Comparison of ENCODE assay signal across 26 cellular contexts in genomic region chr20:55054443-55054842, GRCh38.
"Had no signal": no experiment of that assay in that cellular context is flagged by ENCODE, and none has a peak within 500 bp of the region (broad histone marks: within the 10 kb centered on the region; RNA-seq: fewer than 3 reads in every experiment).

No MANE protein-coding gene starts in this region.

- H3K4me3 ChIP-seq: cardiac muscle cell, colonic mucosa, heart right ventricle, left ventricle myocardium inferior, lung, mucosa of descending colon, right lobe of liver, skin epidermis, vagina had no signal

- H3K9me3 ChIP-seq: colonic mucosa, heart right ventricle, left ventricle myocardium inferior, mucosa of descending colon, right lobe of liver, vagina had no signal

- H3K36me3 ChIP-seq: cardiac muscle cell, colonic mucosa, heart right ventricle, left ventricle myocardium inferior, right lobe of liver, vagina had no signal

- ATAC-seq: activated CD4-positive, alpha-beta T cell treated with anti-CD3 and anti-CD28 coated beads for 36 hours; activated CD8-positive, alpha-beta memory T cell treated with anti-CD3 and anti-CD28 coated beads, Interleukin-2, amount 10 ng/mL, durations not matched to agents 7 days and 5 days; activated CD8-positive, alpha-beta T cell treated with anti-CD3 and anti-CD28 coated beads, Interleukin-2, amount 10 ng/mL, durations not matched to agents 7 days and 5 days; activated naive CD8-positive, alpha-beta T cell treated with anti-CD3 and anti-CD28 coated beads, Interleukin-2, amount 50 U/mL, for 24 hours; esophagus mucosa; heart right ventricle; mucosa of descending colon; natural killer cell treated with Interleukin-12 subunit alpha and Interleukin-12 subunit beta and Interleukin-15 and Interleukin-18, amount 100 ng/mL, for 72 hours; right lobe of liver; stimulated activated effector memory CD8-positive, alpha-beta T cell treated with anti-CD3 and anti-CD28 coated beads, Interleukin-12 subunit alpha, Interleukin-12 subunit beta, amount 100 ng/mL, for 72 hours had no signal

- H3K27me3 ChIP-seq: cardiac muscle cell, colonic mucosa, heart right ventricle, right lobe of liver, vagina had no signal

- DNase-seq: activated CD4-positive, alpha-beta T cell treated with anti-CD3 and anti-CD28 coated beads for 36 hours; activated CD4-positive, CD25-positive, alpha-beta regulatory T cell; activated CD8-positive, alpha-beta memory T cell treated with anti-CD3 and anti-CD28 coated beads, Interleukin-2, amount 10 ng/mL, durations not matched to agents 7 days and 5 days; activated CD8-positive, alpha-beta T cell treated with anti-CD3 and anti-CD28 coated beads, Interleukin-2, amount 10 ng/mL, durations not matched to agents 7 days and 5 days; activated naive CD8-positive, alpha-beta T cell treated with anti-CD3 and anti-CD28 coated beads, Interleukin-2, amount 50 U/mL, for 24 hours; activated T-cell treated with anti-CD3 and anti-CD28 coated beads, Interleukin-2, amount 50 U/mL, for 48 hours; amygdala; cerebellar nuclear complex; colonic mucosa; effector CD8-positive, alpha-beta T cell; foreskin melanocyte; heart right ventricle; left ventricle myocardium inferior; mucosa of descending colon; posterior cingulate gyrus; right lobe of liver; stimulated activated CD4-positive, alpha-beta T cell treated with anti-CD3 and anti-CD28 coated beads, Interleukin-12 subunit alpha, Interleukin-12 subunit beta, amount 100 ng/mL, for 4 hours; stimulated activated CD4-positive, alpha-beta T cell treated with anti-CD3 and anti-CD28 coated beads, Interleukin-4, amount 100 ng/mL, for 24 hours; substantia nigra had no signal

- H3K27ac ChIP-seq: cardiac muscle cell, colonic mucosa, heart right ventricle, left ventricle myocardium inferior, right lobe of liver, skin epidermis, vagina had no signal

- H3K4me1 ChIP-seq: colonic mucosa, heart right ventricle, left ventricle myocardium inferior, right lobe of liver, vagina had no signal
